1 cellular context compared by ENCODE assay signal in the genomic region with DNA sequence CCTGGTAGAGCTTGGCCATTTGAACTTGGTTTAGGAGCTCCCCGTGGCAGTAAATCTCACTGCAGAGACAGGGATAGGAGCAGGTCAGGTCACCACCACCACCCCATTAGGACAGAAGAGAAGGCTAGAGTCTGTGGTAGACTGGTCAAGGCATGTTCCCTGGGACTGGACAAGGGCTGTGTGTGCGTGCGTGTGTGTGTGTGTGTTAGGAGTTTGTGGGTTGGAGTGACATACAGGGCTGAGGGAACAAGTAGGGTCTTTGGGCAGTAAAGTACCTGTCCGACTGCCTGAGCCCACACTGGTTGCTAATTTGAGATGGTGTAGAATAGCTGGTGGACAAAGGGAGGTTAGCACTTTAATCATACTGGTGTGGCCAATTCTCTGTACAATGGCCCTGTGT.
TF ChIP-seq lines count a peak whose summit lies in the region.

No MANE protein-coding gene starts in this region.

TF ChIP-seq in H1, 55 proteins besides CTCF, POLR2A, EP300 and RAD21:
- TF ChIP-seq BRCA1 (IDR thresholded peaks at IDR 0.05; ENCODE audit: low read depth, low read length) (no peak), MAFK (IDR thresholded peaks at IDR 0.05; ENCODE audit: low read depth, low read length) (no peak), YY1 (IDR thresholded peaks at IDR 0.05; ENCODE audit: low read depth, low read length) (no peak), CBX8 (IDR thresholded peaks at IDR 0.05; ENCODE audit: borderline replicate concordance, low read depth, low read length) (no peak), TAF7 (optimal IDR thresholded peaks at IDR 0.05; ENCODE audit: borderline replicate concordance, low read depth, low read length) (no peak), GABPA (IDR thresholded peaks at IDR 0.05; ENCODE audit: borderline replicate concordance, insufficient read depth, low read length) (no peak), SP2 (IDR thresholded peaks at IDR 0.05; ENCODE audit: low read length) (no peak), CTBP2 (IDR thresholded peaks at IDR 0.05; ENCODE audit: borderline replicate concordance, insufficient read depth, insufficient read length, low read length) (no peak), SAP30 (IDR thresholded peaks at IDR 0.05; ENCODE audit: insufficient read depth, insufficient replicate concordance, low read length) (no peak), CHD1 (IDR thresholded peaks at IDR 0.05; ENCODE audit: low read depth, low read length) (no peak), SRF (IDR thresholded peaks at IDR 0.05; ENCODE audit: low read depth, low read length) (no peak), HDAC6 (IDR thresholded peaks at IDR 0.05; ENCODE audit: low read depth, low read length) (no peak), EZH2 (IDR thresholded peaks at IDR 0.05; ENCODE audit: low read depth, low read length, severe bottlenecking) (no peak)
- TF ChIP-seq, protein P1, sequence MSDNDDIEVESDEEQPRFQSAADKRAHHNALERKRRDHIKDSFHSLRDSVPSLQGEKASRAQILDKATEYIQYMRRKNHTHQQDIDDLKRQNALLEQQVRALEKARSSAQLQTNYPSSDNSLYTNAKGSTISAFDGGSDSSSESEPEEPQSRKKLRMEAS (IDR thresholded peaks at IDR 0.05): no peak
- TF ChIP-seq, protein P2, sequence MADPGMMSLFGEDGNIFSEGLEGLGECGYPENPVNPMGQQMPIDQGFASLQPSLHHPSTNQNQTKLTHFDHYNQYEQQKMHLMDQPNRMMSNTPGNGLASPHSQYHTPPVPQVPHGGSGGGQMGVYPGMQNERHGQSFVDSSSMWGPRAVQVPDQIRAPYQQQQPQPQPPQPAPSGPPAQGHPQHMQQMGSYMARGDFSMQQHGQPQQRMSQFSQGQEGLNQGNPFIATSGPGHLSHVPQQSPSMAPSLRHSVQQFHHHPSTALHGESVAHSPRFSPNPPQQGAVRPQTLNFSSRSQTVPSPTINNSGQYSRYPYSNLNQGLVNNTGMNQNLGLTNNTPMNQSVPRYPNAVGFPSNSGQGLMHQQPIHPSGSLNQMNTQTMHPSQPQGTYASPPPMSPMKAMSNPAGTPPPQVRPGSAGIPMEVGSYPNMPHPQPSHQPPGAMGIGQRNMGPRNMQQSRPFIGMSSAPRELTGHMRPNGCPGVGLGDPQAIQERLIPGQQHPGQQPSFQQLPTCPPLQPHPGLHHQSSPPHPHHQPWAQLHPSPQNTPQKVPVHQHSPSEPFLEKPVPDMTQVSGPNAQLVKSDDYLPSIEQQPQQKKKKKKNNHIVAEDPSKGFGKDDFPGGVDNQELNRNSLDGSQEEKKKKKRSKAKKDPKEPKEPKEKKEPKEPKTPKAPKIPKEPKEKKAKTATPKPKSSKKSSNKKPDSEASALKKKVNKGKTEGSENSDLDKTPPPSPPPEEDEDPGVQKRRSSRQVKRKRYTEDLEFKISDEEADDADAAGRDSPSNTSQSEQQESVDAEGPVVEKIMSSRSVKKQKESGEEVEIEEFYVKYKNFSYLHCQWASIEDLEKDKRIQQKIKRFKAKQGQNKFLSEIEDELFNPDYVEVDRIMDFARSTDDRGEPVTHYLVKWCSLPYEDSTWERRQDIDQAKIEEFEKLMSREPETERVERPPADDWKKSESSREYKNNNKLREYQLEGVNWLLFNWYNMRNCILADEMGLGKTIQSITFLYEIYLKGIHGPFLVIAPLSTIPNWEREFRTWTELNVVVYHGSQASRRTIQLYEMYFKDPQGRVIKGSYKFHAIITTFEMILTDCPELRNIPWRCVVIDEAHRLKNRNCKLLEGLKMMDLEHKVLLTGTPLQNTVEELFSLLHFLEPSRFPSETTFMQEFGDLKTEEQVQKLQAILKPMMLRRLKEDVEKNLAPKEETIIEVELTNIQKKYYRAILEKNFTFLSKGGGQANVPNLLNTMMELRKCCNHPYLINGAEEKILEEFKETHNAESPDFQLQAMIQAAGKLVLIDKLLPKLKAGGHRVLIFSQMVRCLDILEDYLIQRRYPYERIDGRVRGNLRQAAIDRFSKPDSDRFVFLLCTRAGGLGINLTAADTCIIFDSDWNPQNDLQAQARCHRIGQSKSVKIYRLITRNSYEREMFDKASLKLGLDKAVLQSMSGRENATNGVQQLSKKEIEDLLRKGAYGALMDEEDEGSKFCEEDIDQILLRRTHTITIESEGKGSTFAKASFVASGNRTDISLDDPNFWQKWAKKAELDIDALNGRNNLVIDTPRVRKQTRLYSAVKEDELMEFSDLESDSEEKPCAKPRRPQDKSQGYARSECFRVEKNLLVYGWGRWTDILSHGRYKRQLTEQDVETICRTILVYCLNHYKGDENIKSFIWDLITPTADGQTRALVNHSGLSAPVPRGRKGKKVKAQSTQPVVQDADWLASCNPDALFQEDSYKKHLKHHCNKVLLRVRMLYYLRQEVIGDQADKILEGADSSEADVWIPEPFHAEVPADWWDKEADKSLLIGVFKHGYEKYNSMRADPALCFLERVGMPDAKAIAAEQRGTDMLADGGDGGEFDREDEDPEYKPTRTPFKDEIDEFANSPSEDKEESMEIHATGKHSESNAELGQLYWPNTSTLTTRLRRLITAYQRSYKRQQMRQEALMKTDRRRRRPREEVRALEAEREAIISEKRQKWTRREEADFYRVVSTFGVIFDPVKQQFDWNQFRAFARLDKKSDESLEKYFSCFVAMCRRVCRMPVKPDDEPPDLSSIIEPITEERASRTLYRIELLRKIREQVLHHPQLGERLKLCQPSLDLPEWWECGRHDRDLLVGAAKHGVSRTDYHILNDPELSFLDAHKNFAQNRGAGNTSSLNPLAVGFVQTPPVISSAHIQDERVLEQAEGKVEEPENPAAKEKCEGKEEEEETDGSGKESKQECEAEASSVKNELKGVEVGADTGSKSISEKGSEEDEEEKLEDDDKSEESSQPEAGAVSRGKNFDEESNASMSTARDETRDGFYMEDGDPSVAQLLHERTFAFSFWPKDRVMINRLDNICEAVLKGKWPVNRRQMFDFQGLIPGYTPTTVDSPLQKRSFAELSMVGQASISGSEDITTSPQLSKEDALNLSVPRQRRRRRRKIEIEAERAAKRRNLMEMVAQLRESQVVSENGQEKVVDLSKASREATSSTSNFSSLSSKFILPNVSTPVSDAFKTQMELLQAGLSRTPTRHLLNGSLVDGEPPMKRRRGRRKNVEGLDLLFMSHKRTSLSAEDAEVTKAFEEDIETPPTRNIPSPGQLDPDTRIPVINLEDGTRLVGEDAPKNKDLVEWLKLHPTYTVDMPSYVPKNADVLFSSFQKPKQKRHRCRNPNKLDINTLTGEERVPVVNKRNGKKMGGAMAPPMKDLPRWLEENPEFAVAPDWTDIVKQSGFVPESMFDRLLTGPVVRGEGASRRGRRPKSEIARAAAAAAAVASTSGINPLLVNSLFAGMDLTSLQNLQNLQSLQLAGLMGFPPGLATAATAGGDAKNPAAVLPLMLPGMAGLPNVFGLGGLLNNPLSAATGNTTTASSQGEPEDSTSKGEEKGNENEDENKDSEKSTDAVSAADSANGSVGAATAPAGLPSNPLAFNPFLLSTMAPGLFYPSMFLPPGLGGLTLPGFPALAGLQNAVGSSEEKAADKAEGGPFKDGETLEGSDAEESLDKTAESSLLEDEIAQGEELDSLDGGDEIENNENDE (IDR thresholded peaks at IDR 0.05; ENCODE audit: insufficient replicate concordance, low read length): no peak
- TF ChIP-seq, protein P3, sequence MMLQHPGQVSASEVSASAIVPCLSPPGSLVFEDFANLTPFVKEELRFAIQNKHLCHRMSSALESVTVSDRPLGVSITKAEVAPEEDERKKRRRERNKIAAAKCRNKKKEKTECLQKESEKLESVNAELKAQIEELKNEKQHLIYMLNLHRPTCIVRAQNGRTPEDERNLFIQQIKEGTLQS (IDR thresholded peaks at IDR 0.05; ENCODE audit: insufficient read depth, low read depth, low read length): no peak
TF ChIP-seq in H1: peak in this region for 0.
